In genomic region chr1:78178816-78179215, GRCh38 we compare ENCODE assay signal across 1 cellular context.
A peak's percentile ranks its signal among the peaks of the same experiment; 100 is the strongest.
TF ChIP-seq lines count a peak whose summit lies in the region.

No MANE protein-coding gene starts in this region.

TF ChIP-seq in GM12878, 131 proteins besides CTCF, POLR2A, EP300 and RAD21:
- no peak for TF ChIP-seq PAX5 (IDR thresholded peaks at IDR 0.05; ENCODE audit: borderline replicate concordance, low read depth, low read length)
- TF ChIP-seq USF1 (IDR thresholded peaks at IDR 0.05; ENCODE audit: borderline replicate concordance, extremely low read length, insufficient read depth, low read depth, low read length): peak; percentile 1
